28 cellular contexts compared by ENCODE assay signal in the genomic region with DNA sequence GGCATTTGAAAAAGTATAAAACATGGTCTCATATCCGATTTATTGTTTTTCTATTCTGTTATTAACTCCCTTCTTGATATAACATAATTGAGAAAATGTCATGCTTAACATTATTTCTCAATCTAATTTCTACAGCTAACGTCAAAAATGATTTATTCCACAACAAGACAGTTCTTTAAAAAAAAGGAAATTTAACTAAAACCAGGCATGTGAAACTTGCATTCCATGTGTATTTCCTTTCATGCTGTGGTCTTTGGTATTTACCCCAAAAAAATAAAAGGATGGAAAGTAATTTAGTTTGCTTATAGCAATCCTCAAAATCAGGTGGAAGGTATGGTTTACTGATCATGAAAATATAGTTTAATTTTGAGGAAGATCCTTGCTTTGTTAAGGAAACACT.
"Had no signal": no experiment of that assay in that cellular context is flagged by ENCODE, and none has a peak within 500 bp of the region (broad histone marks: within the 10 kb centered on the region; RNA-seq: fewer than 3 reads in every experiment).

No MANE protein-coding gene starts in this region.

- DNase-seq: hippocampal formation; immature natural killer cell; left ventricle myocardium inferior; mesendoderm; naive B cell; natural killer cell; nephron progenitor cell; pancreas; posterior cingulate gyrus; retina; right cardiac atrium; stimulated activated CD4-positive, alpha-beta T cell treated with anti-CD3 and anti-CD28 coated beads, Interleukin-1b, Interleukin-23, amount 100 ng/mL, for 48 hours; stimulated activated CD4-positive, alpha-beta T cell treated with anti-CD3 and anti-CD28 coated beads, Interleukin-2, amount 100 ng/mL, for 48 hours; stimulated activated CD4-positive, alpha-beta T cell treated with anti-CD3 and anti-CD28 coated beads, Interleukin-4, amount 100 ng/mL, for 4 hours; stimulated activated CD8-positive, alpha-beta memory T cell treated with anti-CD3 and anti-CD28 coated beads, Interleukin-4, amount 100 ng/mL, for 48 hours; stimulated activated naive CD4-positive, alpha-beta T cell treated with Interleukin-2 at 50 U/mL for 16 hours; stimulated activated naive CD8-positive, alpha-beta T cell treated with anti-CD3 and anti-CD28 coated beads, Interleukin-15, amount 100 ng/mL, for 72 hours; substantia nigra; upper lobe of left lung had no signal

- H3K9me3 Mint-ChIP-seq: neural progenitor cell had no signal

- H3K9me3 ChIP-seq: left ventricle myocardium inferior, neutrophil, pancreas, prostate gland, tibial nerve, upper lobe of left lung had no signal

- H3K27me3 ChIP-seq: neural progenitor cell, neutrophil, pancreas, tibial nerve, upper lobe of left lung had no signal

- H3K27ac ChIP-seq: left ventricle myocardium inferior, neural progenitor cell, neutrophil, pancreas, prostate gland, tibial nerve, upper lobe of left lung had no signal

- H3K4me2 ChIP-seq: neural progenitor cell, smooth muscle cell had no signal

- H3K27ac Mint-ChIP-seq: immature natural killer cell; mesothelial cell of epicardium; naive B cell; natural killer cell; nephron progenitor cell; neural progenitor cell; stimulated activated memory B cell treated with anti-CD40 and anti-IgM and Interleukin-4, amounts not matched to agents 10 μg/mL and 1 μg/mL and 100 μg/mL, for 72 hours; stimulated activated naive CD8-positive, alpha-beta T cell treated with anti-CD3 and anti-CD28 coated beads, Interleukin-15, amount 100 ng/mL, for 72 hours had no signal

- H3K27me3 Mint-ChIP-seq: naive B cell; stimulated activated memory B cell treated with anti-CD40 and anti-IgM and Interleukin-4, amounts not matched to agents 10 μg/mL and 1 μg/mL and 100 μg/mL, for 72 hours; stimulated activated naive CD8-positive, alpha-beta T cell treated with anti-CD3 and anti-CD28 coated beads, Interleukin-15, amount 100 ng/mL, for 72 hours had no signal

- H3K4me3 Mint-ChIP-seq: immature natural killer cell; mesothelial cell of epicardium; naive B cell; natural killer cell; nephron progenitor cell; neural progenitor cell; stimulated activated memory B cell treated with anti-CD40 and anti-IgM and Interleukin-4, amounts not matched to agents 10 μg/mL and 1 μg/mL and 100 μg/mL, for 72 hours; stimulated activated naive CD8-positive, alpha-beta T cell treated with anti-CD3 and anti-CD28 coated beads, Interleukin-15, amount 100 ng/mL, for 72 hours had no signal

- FAIRE-seq: islet of Langerhans, pancreas had no signal

- H2AFZ ChIP-seq: neural progenitor cell had no signal

- H3K4me1 Mint-ChIP-seq: immature natural killer cell; naive B cell; natural killer cell; nephron progenitor cell; neural progenitor cell; stimulated activated memory B cell treated with anti-CD40 and anti-IgM and Interleukin-4, amounts not matched to agents 10 μg/mL and 1 μg/mL and 100 μg/mL, for 72 hours; stimulated activated naive CD8-positive, alpha-beta T cell treated with anti-CD3 and anti-CD28 coated beads, Interleukin-15, amount 100 ng/mL, for 72 hours had no signal

- H3K36me3 ChIP-seq: left ventricle myocardium inferior, neural progenitor cell, neutrophil, pancreas, prostate gland, tibial nerve, upper lobe of left lung had no signal

- H3K4me3 ChIP-seq: left ventricle myocardium inferior, lung, neural progenitor cell, pancreas, prostate gland, smooth muscle cell, tibial nerve, upper lobe of left lung had no signal

- H3K9ac ChIP-seq: neural progenitor cell had no signal

- H3K36me3 Mint-ChIP-seq: mesothelial cell of epicardium; naive B cell; natural killer cell; neural progenitor cell; stimulated activated memory B cell treated with anti-CD40 and anti-IgM and Interleukin-4, amounts not matched to agents 10 μg/mL and 1 μg/mL and 100 μg/mL, for 72 hours had no signal

- H3K4me1 ChIP-seq: left ventricle myocardium inferior, neural progenitor cell, pancreas, prostate gland, upper lobe of left lung had no signal
